ENCODE assay signal across 14 cellular contexts in genomic region chr15:80090879-80091503, GRCh38. TPM values are rescaled to one million over a fixed set of nuclear protein-coding genes. Genes with fewer than 3 reads are reported as not detected.
DNase-seq lines count a peak whose midpoint lies in the region; ATAC-seq, FAIRE-seq and TF ChIP-seq lines count a peak whose summit lies in the region.
"Had no signal": no experiment of that assay in that cellular context is flagged by ENCODE, and none has a peak within 500 bp of the region (broad histone marks: within the 10 kb centered on the region; RNA-seq: fewer than 3 reads in every experiment).

No MANE protein-coding gene starts in this region.

- 95% methylated on average over 7 of the region's 7 CpGs for WGBS in HepG2 (ENCODE audit: low lambda C conversion rate)
- 84% methylated on average over 7 of the region's 7 CpGs for WGBS in right lobe of liver (ENCODE audit: insufficient coverage, low coverage, low lambda C conversion rate, missing lambda C conversion rate)

- BruUV-seq in HepG2 (replicated peaks; lab: Mats Ljungman, UMichigan) = no TSS peak
- BruUV-seq in Panc1 (replicated peaks; lab: Mats Ljungman, UMichigan) = no TSS peak

- H3K4me3 ChIP-seq in HepG2 (replicated peaks in 1 of 3; ENCODE audit: insufficient read depth in 1 of 3, low read depth in 2 of 3, low read length in 3 of 3) (no peak overlapping the region), right lobe of liver (no peak overlapping the region), Panc1 (ENCODE audit: low read depth in 2 of 2, low read length in 2 of 2) (no peak overlapping the region), fibroblast of villous mesenchyme (ENCODE audit: low read depth, low read length) (no peak overlapping the region)
- H3K4me3 ChIP-seq: spleen had no signal

- TF ChIP-seq POLR2A in HepG2 (IDR thresholded peaks at IDR 0.05; ENCODE audit: insufficient read depth in 1 of 2, low read depth in 2 of 2, low read length in 2 of 2) (no peak), right lobe of liver (IDR thresholded peaks at IDR 0.05) (no peak)

- TF ChIP-seq EP300 in HepG2 (IDR thresholded peaks at IDR 0.05; ENCODE audit: low read depth in 2 of 2, low read length in 2 of 2) = no peak
- TF ChIP-seq EP300 in HepG2 (CRISPR knock-in tag; IDR thresholded peaks at IDR 0.05; ENCODE audit: borderline replicate concordance) = no peak

- H3K27me3 ChIP-seq in HepG2 (ENCODE audit: control insufficient read depth in 1 of 2, insufficient read depth in 2 of 2, low read length in 2 of 2) (no peaks in the 10 kb centered on the region), right lobe of liver (no peaks in the 10 kb centered on the region), Panc1 (ENCODE audit: control insufficient read depth, insufficient read depth, low read length) (no peaks in the 10 kb centered on the region)
- H3K27me3 ChIP-seq: spleen had no signal

- H3K36me3 ChIP-seq in HepG2 (replicated peaks in 1 of 2; ENCODE audit: control insufficient read depth in 1 of 2, insufficient read depth in 2 of 2, low read length in 2 of 2) = peaks cover 0 to 2% of the 10 kb centered on the region in 2 experiments; a peak in 1 of 5 replicates
- H3K36me3 ChIP-seq in right lobe of liver = no peaks in the 10 kb centered on the region
- H3K36me3 ChIP-seq in Panc1 (ENCODE audit: control insufficient read depth, insufficient read depth, low read length) = no peaks in the 10 kb centered on the region

- ATAC-seq in HepG2 (no peak), right lobe of liver (no peak), Panc1 (no peak), GM21528 (IDR thresholded peaks at IDR 0.05; ENCODE audit: low FRiP score, unreplicated experiment) (no peak), GM18909 (IDR thresholded peaks at IDR 0.05; ENCODE audit: poor library complexity, unreplicated experiment) (no peak), HG03520 (IDR thresholded peaks at IDR 0.05; ENCODE audit: unreplicated experiment) (no peak)
- ATAC-seq: stimulated activated naive CD8-positive, alpha-beta T cell treated with anti-CD3 and anti-CD28 coated beads, Interleukin-15, amount 100 ng/mL, for 72 hours had no signal

- CTCF ChIA-PET in HepG2 (lab: Yijun Ruan, JAX; ENCODE audit: low intra/inter-chr PET ratio, low total read pairs) = interaction anchor here (1.0 to 1.7 kb wide), 2 partner anchors 81 to 82 kb away, joined by 3 to 8 read pairs; no protein-coding TSS in a partner anchor
- CTCF ChIA-PET in Panc1 (lab: Charles Lee) = no interaction called here

- no peak overlapping the region for H3K9ac ChIP-seq in HepG2 (ENCODE audit: insufficient read depth, low read depth, low read length)

- POLR2A ChIA-PET in HepG2 (lab: Yijun Ruan, JAX) = no interaction called here
- POLR2A ChIA-PET in Panc1 (lab: Charles Lee) = no interaction called here

- TF ChIP-seq CTCF in HepG2 (CRISPR knock-in tag; IDR thresholded peaks at IDR 0.05) (0 out of 2 replicates have a peak, but pooled peaks have one; percentile 3), right lobe of liver (IDR thresholded peaks at IDR 0.05) (peak in 1 of 4 donors; percentile 15), Panc1 (IDR thresholded peaks at IDR 0.05) (peak; percentile 51; the same call in 1 of the 2 replicates), fibroblast of villous mesenchyme (IDR thresholded peaks at IDR 0.05; ENCODE audit: insufficient read depth, low read depth, low read length) (peak; percentile 48)

- peaks cover 39% of the 10 kb centered on the region for H4K20me1 ChIP-seq in HepG2 (ENCODE audit: insufficient read depth, low read length)

- no peak for TF ChIP-seq RAD21 in HepG2 (CRISPR knock-in tag; IDR thresholded peaks at IDR 0.05)

- no peak for DNase-seq in HepG2 (ENCODE audit: low spot score)
- DNase-seq in right lobe of liver = no peak
- DNase-seq in Panc1 (ENCODE audit: low read depth, low spot score) = no peak
- no peak for DNase-seq in fibroblast of villous mesenchyme (ENCODE audit: low read depth)
- DNase-seq in COLO829 (ENCODE audit: low spot score) = no peak
- DNase-seq: activated naive CD4-positive, alpha-beta T cell; erythroblast; mesendoderm; NCI-H446 treated with DMSO at 0.1 percent for 48 hours; spleen; stimulated activated naive CD8-positive, alpha-beta T cell treated with anti-CD3 and anti-CD28 coated beads, Interleukin-15, amount 100 ng/mL, for 72 hours had no signal

- H3K4me1 ChIP-seq in HepG2 (ENCODE audit: insufficient read depth, low read length) (peaks cover 11% of the 10 kb centered on the region), right lobe of liver (peaks cover 0 to 4% (median 0%) of the 10 kb centered on the region in 4 donors), Panc1 (ENCODE audit: control insufficient read depth, insufficient read depth, low read length) (peaks cover 10% of the 10 kb centered on the region; the same call in 1 of the 2 replicates)

- no peak overlapping the region for H2AFZ ChIP-seq in HepG2 (ENCODE audit: low read length)

- intact Hi-C loops in HepG2 (cut with micrococcal nuclease; ENCODE audit: unreplicated experiment) = no loop called here
- intact Hi-C loops in right lobe of liver (cut with DNase I) = no loop called here
- intact Hi-C loops in Panc1 (cut with micrococcal nuclease; ENCODE audit: unreplicated experiment) = no loop called here

- H3K79me2 ChIP-seq in HepG2 (ENCODE audit: insufficient read depth, low read length) = peaks cover 80% of the 10 kb centered on the region

- in situ Hi-C loops in HepG2 (cut with HindIII; ENCODE audit: extremely low pct_ligation_motif_present, low pct_unique_long_range_greater_than_20kb) (no loop called here), Panc1 (cut with HindIII; ENCODE audit: low pct_unique_long_range_greater_than_20kb, low sequenced_read_pairs) (no loop called here)

- H3K4me2 ChIP-seq in HepG2 (ENCODE audit: low read depth, low read length) = no peak overlapping the region

- H3K27ac ChIP-seq in HepG2 (ENCODE audit: extremely low read length, insufficient read depth, low read length) (no peak overlapping the region), right lobe of liver (no peak overlapping the region), Panc1 (ENCODE audit: low read length) (no peak overlapping the region)
- H3K27ac ChIP-seq: spleen had no signal

- FAIRE-seq in HepG2 (lab: Jason Lieb, UNC) = no peak

- H3K9me3 ChIP-seq in HepG2 (ENCODE audit: low read length) = no peaks in the 10 kb centered on the region
- no peaks in the 10 kb centered on the region for H3K9me3 ChIP-seq in right lobe of liver
- H3K9me3 ChIP-seq in Panc1 (ENCODE audit: control insufficient read depth, insufficient read depth, low read depth, low read length) = no peaks in the 10 kb centered on the region
- H3K9me3 ChIP-seq: spleen had no signal

TF ChIP-seq in HepG2, 621 proteins besides CTCF, POLR2A, EP300 and RAD21 (continues in another document):
- no peak for TF ChIP-seq ZFP1 (CRISPR knock-in tag; IDR thresholded peaks at IDR 0.05)
- TF ChIP-seq NFYC (CRISPR knock-in tag; IDR thresholded peaks at IDR 0.05) = no peak
- no peak for TF ChIP-seq KMT2A (CRISPR knock-in tag; IDR thresholded peaks at IDR 0.05)
- no peak for TF ChIP-seq ELF3 (CRISPR knock-in tag; IDR thresholded peaks at IDR 0.05)
- TF ChIP-seq ATF5 (CRISPR knock-in tag; IDR thresholded peaks at IDR 0.05; ENCODE audit: low read depth) = no peak
- TF ChIP-seq TFAP4 (IDR thresholded peaks at IDR 0.05; ENCODE audit: borderline replicate concordance, low read depth) = no peak
- no peak for TF ChIP-seq ZBTB7A (CRISPR knock-in tag; IDR thresholded peaks at IDR 0.05)

RNA-seq across cellular contexts. Expression of gene ZFAND6, which starts 31.5 kb away (rescaled TPM):
- total RNA-seq in HepG2 (2016; rRNA removed; fragmentation: Illumina TruSeq; extraction: Trizol) (84.2 and 116 TPM in 2 replicates), right lobe of liver (100 to 1,000 TPM in 1 of 6 experiments, 10 to 100 TPM in 5; 46.1 to 111 (median 48.9) TPM), Panc1 (2021; ENCODE audit: unreplicated experiment) (73.0 TPM), fibroblast of villous mesenchyme (78.6 and 123 TPM in 2 replicates)
- total RNA-seq in HepG2 (2016; cell fraction: cytosol; rRNA removed; fragmentation: Illumina TruSeq; extraction: Trizol; ENCODE audit: low read depth) = 163 and 169 TPM in 2 replicates
- total RNA-seq in HepG2 (2016; cell fraction: insoluble cytoplasmic fraction; rRNA removed; fragmentation: Illumina TruSeq; extraction: Trizol) = 84.8 and 120 TPM in 2 replicates
- total RNA-seq in HepG2 (2016; cell fraction: membrane; rRNA removed; fragmentation: Illumina TruSeq; extraction: Trizol) = 61.5 and 72.0 TPM in 2 replicates
- total RNA-seq in HepG2 (2016; cell fraction: nucleus; rRNA removed; fragmentation: Illumina TruSeq; extraction: Trizol) = 53.8 and 55.3 TPM in 2 replicates
- 107 and 115 TPM in 2 replicates for polyA plus RNA-seq in HepG2 (2011; rRNA removed)
- polyA plus RNA-seq in HepG2 (2011; cell fraction: cytosol; rRNA removed) = 73.1 and 90.8 TPM in 2 replicates
- polyA plus RNA-seq in HepG2 (2011; cell fraction: nucleus; rRNA removed) = 23.5 and 26.7 TPM in 2 replicates
- polyA plus RNA-seq in HepG2 (2012) = 56.0 and 64.2 TPM in 2 replicates
- polyA plus RNA-seq in HepG2 (2016; cell fraction: cytosol; fragmentation: Illumina TruSeq; extraction: Trizol; ENCODE audit: low read depth) = 14.8 and 17.1 TPM in 2 replicates
- polyA plus RNA-seq in HepG2 (2016; cell fraction: insoluble cytoplasmic fraction; fragmentation: Illumina TruSeq; extraction: Trizol; ENCODE audit: low read depth) = 108 and 110 TPM in 2 replicates
- polyA plus RNA-seq in HepG2 (2016; cell fraction: membrane; fragmentation: Illumina TruSeq; extraction: Trizol; ENCODE audit: low read depth) = 27.8 and 29.0 TPM in 2 replicates
- polyA plus RNA-seq in HepG2 (2016; cell fraction: nucleus; fragmentation: Illumina TruSeq; extraction: Trizol; ENCODE audit: insufficient read depth, low read depth) = 53.6 and 59.5 TPM in 2 replicates
- polyA minus RNA-seq in HepG2 (2011; rRNA and poly(A)+ RNA removed; ENCODE audit: low replicate concordance) = 52.9 and 70.2 TPM in 2 replicates
- 77.0 and 77.7 TPM in 2 replicates for polyA minus RNA-seq in HepG2 (2011; cell fraction: cytosol; rRNA and poly(A)+ RNA removed)
- 80.9 and 83.3 TPM in 2 replicates for polyA minus RNA-seq in HepG2 (2011; cell fraction: nucleus; rRNA and poly(A)+ RNA removed)
- 92.5 TPM for polyA plus RNA-seq in Panc1 (2012; ENCODE audit: insufficient read length)
